In genomic region chr17:56914641-56915263, GRCh38 we compare ENCODE assay signal across 8 cellular contexts. TPM values are rescaled to one million over a fixed set of nuclear protein-coding genes. Genes with fewer than 3 reads are reported as not detected.
DNase-seq lines count a peak whose midpoint lies in the region; ATAC-seq, FAIRE-seq and TF ChIP-seq lines count a peak whose summit lies in the region.

No MANE protein-coding gene starts in this region.

- POLR2A ChIA-PET in CD4-positive, alpha-beta memory T cell (lab: Charles Lee; ENCODE audit: partially characterized antibody), result interaction anchor here (0.6 to 2.4 kb wide), 17 partner anchors 9 to 1717 kb away, joined by 3 to 14 read pairs (median 3); partner anchors contain the start of genes COIL, MRPS23 and SCPEP1
- POLR2A ChIA-PET in HepG2 (lab: Yijun Ruan, JAX), result interaction anchor here (0.6 to 2.7 kb wide), 28 partner anchors 9 to 1716 kb away, joined by 3 to 28 read pairs (median 4); partner anchors contain the start of genes AKAP1, C17orf67, DGKE and DYNLL2

- no peaks in the 10 kb centered on the region for H3K27me3 Mint-ChIP-seq in CD4-positive, alpha-beta memory T cell
- H3K27me3 Mint-ChIP-seq in astrocyte (ENCODE audit: low read depth, unreplicated experiment), result no peaks in the 10 kb centered on the region

- H3K27ac Mint-ChIP-seq in CD4-positive, alpha-beta memory T cell, result peak overlapping the region; percentile 78 to 98 (median 93)
- peak overlapping the region; percentile 75 for H3K27ac Mint-ChIP-seq in astrocyte (ENCODE audit: unreplicated experiment)

- H2AFZ ChIP-seq in Karpas-422 (ENCODE audit: low read length) (peak overlapping the region; percentile 80), astrocyte (ENCODE audit: low read depth, low read length) (peak overlapping the region; percentile 100), HepG2 (ENCODE audit: low read length) (peak overlapping the region; percentile 9)

- BruUV-seq in HepG2 (replicated peaks; lab: Mats Ljungman, UMichigan), result no TSS peak

- intact Hi-C loops in CD4-positive, alpha-beta memory T cell (cut with micrococcal nuclease), result loop anchor here (1.0 kb wide), 2 partner anchors 47 to 81 kb away; partner anchors contain the start of genes C17orf67 and COIL
- intact Hi-C loops in HepG2 (cut with micrococcal nuclease; ENCODE audit: unreplicated experiment), result loop anchor here (1.0 kb wide), 1 partner anchor 80 kb away; the partner anchor contains the start of gene DGKE

- ATAC-seq in HepG2, result no peak
- ATAC-seq in HG02884 (IDR thresholded peaks at IDR 0.05; ENCODE audit: unreplicated experiment), result no peak
- ATAC-seq in GM21381 (IDR thresholded peaks at IDR 0.05; ENCODE audit: unreplicated experiment), result no peak
- no peak for ATAC-seq in HG03432 (IDR thresholded peaks at IDR 0.05; ENCODE audit: unreplicated experiment)

- H3K9ac ChIP-seq in Karpas-422 (ENCODE audit: low read length) (peak overlapping the region; percentile 83), astrocyte (ENCODE audit: low read length) (peak overlapping the region; percentile 88), HepG2 (ENCODE audit: insufficient read depth, low read depth, low read length) (peak overlapping the region; percentile 88)

- no peak for TF ChIP-seq RAD21 in HepG2 (CRISPR knock-in tag; IDR thresholded peaks at IDR 0.05)

- CTCF ChIA-PET in CD4-positive, alpha-beta memory T cell (lab: Charles Lee; ENCODE audit: partially characterized antibody), result interaction anchor here (1.2 kb wide), 1 partner anchor 25 kb away, joined by 7 read pairs; no protein-coding TSS in a partner anchor
- CTCF ChIA-PET in HepG2 (lab: Yijun Ruan, JAX; ENCODE audit: low intra/inter-chr PET ratio, low total read pairs), result no interaction called here

- peak overlapping the region; percentile 90 for H3K4me2 ChIP-seq in Karpas-422 (ENCODE audit: low read depth, low read length, poor library complexity, severe bottlenecking)
- H3K4me2 ChIP-seq in astrocyte (ENCODE audit: low read length), result peak overlapping the region; percentile 97
- H3K4me2 ChIP-seq in HepG2 (ENCODE audit: low read depth, low read length), result peak overlapping the region; percentile 94

- H3K79me2 ChIP-seq in Karpas-422 (ENCODE audit: low read length) (peaks cover 37% of the 10 kb centered on the region), astrocyte (ENCODE audit: insufficient read depth, low read length) (peaks cover 36% of the 10 kb centered on the region), HepG2 (ENCODE audit: insufficient read depth, low read length) (peaks cover 41% of the 10 kb centered on the region)

- TF ChIP-seq EP300 in HepG2 (IDR thresholded peaks at IDR 0.05; ENCODE audit: low read depth in 2 of 2, low read length in 2 of 2) (no peak), HepG2 (CRISPR knock-in tag; IDR thresholded peaks at IDR 0.05; ENCODE audit: borderline replicate concordance) (no peak), tibial nerve (IDR thresholded peaks at IDR 0.05) (no peak)

- H3K36me3 Mint-ChIP-seq in CD4-positive, alpha-beta memory T cell, result peaks cover 0 to 18% of the 10 kb centered on the region in 2 donors
- H3K36me3 Mint-ChIP-seq in astrocyte (ENCODE audit: low read depth, unreplicated experiment), result peaks cover 6% of the 10 kb centered on the region

- H3K4me1 Mint-ChIP-seq in CD4-positive, alpha-beta memory T cell, result peaks cover 29 to 39% (median 35%) of the 10 kb centered on the region in 4 donors
- peaks cover 13% of the 10 kb centered on the region for H3K4me1 Mint-ChIP-seq in astrocyte (ENCODE audit: low read depth, unreplicated experiment)

- TF ChIP-seq CTCF in astrocyte (IDR thresholded peaks at IDR 0.05; ENCODE audit: insufficient read depth, low read depth, low read length), result no peak
- TF ChIP-seq CTCF in HepG2 (CRISPR knock-in tag; IDR thresholded peaks at IDR 0.05), result no peak
- TF ChIP-seq CTCF in tibial nerve (IDR thresholded peaks at IDR 0.05), result no peak

- in situ Hi-C loops in HepG2 (cut with HindIII; ENCODE audit: extremely low pct_ligation_motif_present, low pct_unique_long_range_greater_than_20kb), result no loop called here

- peaks cover 36% of the 10 kb centered on the region for H3K4me1 ChIP-seq in CD4-positive, alpha-beta memory T cell (ENCODE audit: insufficient read depth, low read length)
- H3K4me1 ChIP-seq in Karpas-422 (ENCODE audit: low read length) (peaks cover 51% of the 10 kb centered on the region), astrocyte (ENCODE audit: insufficient read depth, low read length) (peaks cover 26% of the 10 kb centered on the region), HepG2 (ENCODE audit: insufficient read depth, low read length) (peaks cover 42% of the 10 kb centered on the region), tibial nerve (peaks cover 0 to 51% (median 27%) of the 10 kb centered on the region in 4 donors)

- H4K20me1 ChIP-seq in Karpas-422 (ENCODE audit: insufficient read depth, low read depth, low read length) (no peaks in the 10 kb centered on the region), astrocyte (ENCODE audit: insufficient read depth, low read length) (peaks cover 16% of the 10 kb centered on the region), HepG2 (ENCODE audit: insufficient read depth, low read length) (peaks cover 12% of the 10 kb centered on the region)

- peak overlapping the region; percentile 80 to 97 (median 89) for H3K4me3 Mint-ChIP-seq in CD4-positive, alpha-beta memory T cell
- H3K4me3 Mint-ChIP-seq in astrocyte (ENCODE audit: unreplicated experiment), result peak overlapping the region; percentile 90

- H3K9me3 Mint-ChIP-seq in CD4-positive, alpha-beta memory T cell, result peaks cover 0 to 10% (median 3%) of the 10 kb centered on the region in 8 donors
- peaks cover 2% of the 10 kb centered on the region for H3K9me3 Mint-ChIP-seq in astrocyte (ENCODE audit: unreplicated experiment)

- 7% methylated on average over 9 of the region's 9 CpGs for WGBS in HepG2 (ENCODE audit: low lambda C conversion rate)
- WGBS in tibial nerve, 2 donors, result 10 to 23% methylated on average over 9 of the region's 9 CpGs

- no peaks in the 10 kb centered on the region for H3K9me3 ChIP-seq in CD4-positive, alpha-beta memory T cell (ENCODE audit: control insufficient read depth in 1 of 2, low read length in 2 of 2)
- peaks cover 10% of the 10 kb centered on the region for H3K9me3 ChIP-seq in Karpas-422 (ENCODE audit: low read length)
- no peaks in the 10 kb centered on the region for H3K9me3 ChIP-seq in astrocyte (ENCODE audit: insufficient read depth, low read depth, low read length)
- no peaks in the 10 kb centered on the region for H3K9me3 ChIP-seq in HepG2 (ENCODE audit: low read length)
- no peaks in the 10 kb centered on the region for H3K9me3 ChIP-seq in tibial nerve

- peak overlapping the region; percentile 62 to 91 for H3K4me3 ChIP-seq in CD4-positive, alpha-beta memory T cell (ENCODE audit: low read length in 2 of 2)
- H3K4me3 ChIP-seq in Karpas-422 (ENCODE audit: low read length), result peak overlapping the region; percentile 95
- peak overlapping the region; percentile 91 for H3K4me3 ChIP-seq in astrocyte (ENCODE audit: insufficient read depth, low read depth, low read length)
- H3K4me3 ChIP-seq in HepG2 (replicated peaks in 1 of 3; ENCODE audit: insufficient read depth in 1 of 3, low read depth in 2 of 3, low read length in 3 of 3), result peak overlapping the region; percentile 96 to 98 (median 98)
- H3K4me3 ChIP-seq in tibial nerve, result peak overlapping the region; percentile 64 to 98 (median 78)

- H3K36me3 ChIP-seq in CD4-positive, alpha-beta memory T cell (ENCODE audit: insufficient read depth, low read length), result no peaks in the 10 kb centered on the region
- H3K36me3 ChIP-seq in Karpas-422 (ENCODE audit: insufficient read depth, low read length) (0 out of 2 replicates have a peak, but pooled peaks cover 2% of the 10 kb centered on the region), astrocyte (ENCODE audit: insufficient read depth, low read length) (no peaks in the 10 kb centered on the region), HepG2 (replicated peaks in 1 of 2; ENCODE audit: control insufficient read depth in 1 of 2, insufficient read depth in 2 of 2, low read length in 2 of 2) (no peaks in the 10 kb centered on the region), tibial nerve (no peaks in the 10 kb centered on the region)

- H3K27ac ChIP-seq in CD4-positive, alpha-beta memory T cell (ENCODE audit: low read depth, low read length), result peak overlapping the region; percentile 85
- H3K27ac ChIP-seq in Karpas-422 (ENCODE audit: low read length), result peak overlapping the region; percentile 34; the same call in 1 of the 2 replicates
- H3K27ac ChIP-seq in astrocyte (ENCODE audit: low read depth, low read length), result peak overlapping the region; percentile 78
- H3K27ac ChIP-seq in HepG2 (ENCODE audit: extremely low read length, insufficient read depth, low read length), result peak overlapping the region; percentile 85
- H3K27ac ChIP-seq in tibial nerve, result peak overlapping the region; percentile 68 to 92 (median 88)

- DNase-seq in CD4-positive, alpha-beta memory T cell, result no peak
- DNase-seq in Karpas-422 (peak; percentile 50), astrocyte (ENCODE audit: low read depth) (no peak), HepG2 (ENCODE audit: low spot score) (no peak), tibial nerve (ENCODE audit: low spot score in 2 of 2) (no peak)

- no peaks in the 10 kb centered on the region for H3K9me2 ChIP-seq in Karpas-422 (replicated peaks; ENCODE audit: insufficient read depth, low read length)

- H3K27me3 ChIP-seq in CD4-positive, alpha-beta memory T cell (ENCODE audit: insufficient read depth, low read length), result no peaks in the 10 kb centered on the region
- no peaks in the 10 kb centered on the region; the same call in 1 of the 2 replicates for H3K27me3 ChIP-seq in Karpas-422 (ENCODE audit: low read length)
- no peaks in the 10 kb centered on the region for H3K27me3 ChIP-seq in astrocyte (ENCODE audit: insufficient read depth, low read length)
- no peaks in the 10 kb centered on the region; a peak in 1 of 5 replicates for H3K27me3 ChIP-seq in HepG2 (ENCODE audit: control insufficient read depth in 1 of 2, insufficient read depth in 2 of 2, low read length in 2 of 2)
- no peaks in the 10 kb centered on the region for H3K27me3 ChIP-seq in tibial nerve

- no peak for TF ChIP-seq POLR2A in HepG2 (IDR thresholded peaks at IDR 0.05; ENCODE audit: insufficient read depth in 1 of 2, low read depth in 2 of 2, low read length in 2 of 2)
- no peak for TF ChIP-seq POLR2A in tibial nerve (IDR thresholded peaks at IDR 0.05)

- FAIRE-seq in astrocyte (lab: Jason Lieb, UNC) (no peak), HepG2 (lab: Jason Lieb, UNC) (no peak)

RNA-seq across cellular contexts. Expression of gene TRIM25, which starts 0.9 kb away (rescaled TPM):
- 10 to 100 TPM; 58.4 to 62.7 TPM for total RNA-seq in CD4-positive, alpha-beta memory T cell
- 1 to 10 TPM; 2.9 to 8.3 TPM for polyA plus RNA-seq in CD4-positive, alpha-beta memory T cell
- total RNA-seq in Karpas-422 (2014; rRNA removed; shearing (Covaris generic); ENCODE audit: low replicate concordance), result 42.4 and 49.0 TPM in 2 replicates
- total RNA-seq in astrocyte (96.3 and 105 TPM in 2 replicates), HepG2 (2016; rRNA removed; fragmentation: Illumina TruSeq; extraction: Trizol) (38.3 and 42.2 TPM in 2 replicates), tibial nerve (10 to 100 TPM; 19.9 to 49.2 (median 31.5) TPM)
- total RNA-seq in HepG2 (2016; cell fraction: cytosol; rRNA removed; fragmentation: Illumina TruSeq; extraction: Trizol; ENCODE audit: low read depth), result 11.5 and 12.7 TPM in 2 replicates
- 30.2 and 40.2 TPM in 2 replicates for total RNA-seq in HepG2 (2016; cell fraction: insoluble cytoplasmic fraction; rRNA removed; fragmentation: Illumina TruSeq; extraction: Trizol)
- total RNA-seq in HepG2 (2016; cell fraction: membrane; rRNA removed; fragmentation: Illumina TruSeq; extraction: Trizol), result 13.6 and 14.8 TPM in 2 replicates
- total RNA-seq in HepG2 (2016; cell fraction: nucleus; rRNA removed; fragmentation: Illumina TruSeq; extraction: Trizol), result 60.9 and 76.8 TPM in 2 replicates
- 30.8 and 37.6 TPM in 2 replicates for polyA plus RNA-seq in HepG2 (2011; rRNA removed)
- 17.8 and 19.0 TPM in 2 replicates for polyA plus RNA-seq in HepG2 (2011; cell fraction: cytosol; rRNA removed)
- 100 and 122 TPM in 2 replicates for polyA plus RNA-seq in HepG2 (2011; cell fraction: nucleus; rRNA removed)
- 34.2 and 35.8 TPM in 2 replicates for polyA plus RNA-seq in HepG2 (2012)
- polyA plus RNA-seq in HepG2 (2016; cell fraction: cytosol; fragmentation: Illumina TruSeq; extraction: Trizol; ENCODE audit: low read depth), result 1.8 and 2.0 TPM in 2 replicates
- 32.0 and 43.7 TPM in 2 replicates for polyA plus RNA-seq in HepG2 (2016; cell fraction: insoluble cytoplasmic fraction; fragmentation: Illumina TruSeq; extraction: Trizol; ENCODE audit: low read depth)
- 5.0 and 6.2 TPM in 2 replicates for polyA plus RNA-seq in HepG2 (2016; cell fraction: membrane; fragmentation: Illumina TruSeq; extraction: Trizol; ENCODE audit: low read depth)
- 104 and 121 TPM in 2 replicates for polyA plus RNA-seq in HepG2 (2016; cell fraction: nucleus; fragmentation: Illumina TruSeq; extraction: Trizol; ENCODE audit: insufficient read depth, low read depth)
- polyA minus RNA-seq in HepG2 (2011; rRNA and poly(A)+ RNA removed; ENCODE audit: low replicate concordance), result 51.6 and 77.7 TPM in 2 replicates
- 27.8 and 28.2 TPM in 2 replicates for polyA minus RNA-seq in HepG2 (2011; cell fraction: cytosol; rRNA and poly(A)+ RNA removed)
- polyA minus RNA-seq in HepG2 (2011; cell fraction: nucleus; rRNA and poly(A)+ RNA removed), result 64.4 and 71.0 TPM in 2 replicates

RNA-seq across cellular contexts. Expression of gene COIL, which starts 46.1 kb away (rescaled TPM):
- 10 to 100 TPM; 19.1 to 19.6 TPM for total RNA-seq in CD4-positive, alpha-beta memory T cell
- 10 to 100 TPM; 14.4 to 15.3 TPM for polyA plus RNA-seq in CD4-positive, alpha-beta memory T cell
- 14.6 and 16.4 TPM in 2 replicates for total RNA-seq in Karpas-422 (2014; rRNA removed; shearing (Covaris generic); ENCODE audit: low replicate concordance)
- total RNA-seq in astrocyte (18.8 and 20.6 TPM in 2 replicates), HepG2 (2016; rRNA removed; fragmentation: Illumina TruSeq; extraction: Trizol) (29.4 and 39.0 TPM in 2 replicates), tibial nerve (10 to 100 TPM in 1 of 4 donors, 1 to 10 TPM in 3; 9.2 to 13.1 (median 9.7) TPM)
- 6.3 and 7.1 TPM in 2 replicates for total RNA-seq in HepG2 (2016; cell fraction: cytosol; rRNA removed; fragmentation: Illumina TruSeq; extraction: Trizol; ENCODE audit: low read depth)
- 30.1 and 39.1 TPM in 2 replicates for total RNA-seq in HepG2 (2016; cell fraction: insoluble cytoplasmic fraction; rRNA removed; fragmentation: Illumina TruSeq; extraction: Trizol)
- 15.5 and 19.2 TPM in 2 replicates for total RNA-seq in HepG2 (2016; cell fraction: membrane; rRNA removed; fragmentation: Illumina TruSeq; extraction: Trizol)
- total RNA-seq in HepG2 (2016; cell fraction: nucleus; rRNA removed; fragmentation: Illumina TruSeq; extraction: Trizol), result 22.5 and 22.8 TPM in 2 replicates
- polyA plus RNA-seq in HepG2 (2011; rRNA removed), result 5.7 and 8.1 TPM in 2 replicates
- 3.4 and 4.6 TPM in 2 replicates for polyA plus RNA-seq in HepG2 (2011; cell fraction: cytosol; rRNA removed)
- 4.1 and 5.2 TPM in 2 replicates for polyA plus RNA-seq in HepG2 (2011; cell fraction: nucleus; rRNA removed)
- 9.5 and 14.7 TPM in 2 replicates for polyA plus RNA-seq in HepG2 (2012)
- 3.3 and 3.7 TPM in 2 replicates for polyA plus RNA-seq in HepG2 (2016; cell fraction: cytosol; fragmentation: Illumina TruSeq; extraction: Trizol; ENCODE audit: low read depth)
- polyA plus RNA-seq in HepG2 (2016; cell fraction: insoluble cytoplasmic fraction; fragmentation: Illumina TruSeq; extraction: Trizol; ENCODE audit: low read depth), result 35.9 and 36.8 TPM in 2 replicates
- 6.7 and 7.4 TPM in 2 replicates for polyA plus RNA-seq in HepG2 (2016; cell fraction: membrane; fragmentation: Illumina TruSeq; extraction: Trizol; ENCODE audit: low read depth)
- 29.1 and 29.2 TPM in 2 replicates for polyA plus RNA-seq in HepG2 (2016; cell fraction: nucleus; fragmentation: Illumina TruSeq; extraction: Trizol; ENCODE audit: insufficient read depth, low read depth)
- polyA minus RNA-seq in HepG2 (2011; rRNA and poly(A)+ RNA removed; ENCODE audit: low replicate concordance), result 4.9 and 6.4 TPM in 2 replicates
- 3.8 and 4.4 TPM in 2 replicates for polyA minus RNA-seq in HepG2 (2011; cell fraction: cytosol; rRNA and poly(A)+ RNA removed)
- 9.0 and 10.3 TPM in 2 replicates for polyA minus RNA-seq in HepG2 (2011; cell fraction: nucleus; rRNA and poly(A)+ RNA removed)

Comparison
In these comparisons a context has a peak if more than half of its experiments do, and no peak if none do; other contexts are left out.
1. H3K27ac ChIP-seq: peak in every context shown above with its lines; median percentile 88 in tibial nerve; 85 in CD4-positive, alpha-beta memory T cell; 85 in HepG2; 78 in astrocyte; 34 in Karpas-422.
2. H2AFZ ChIP-seq: peak in every context shown above with its lines; median percentile 100 in astrocyte; 80 in Karpas-422; 9 in HepG2.